18 cellular contexts compared by ENCODE assay signal in the genomic region with DNA sequence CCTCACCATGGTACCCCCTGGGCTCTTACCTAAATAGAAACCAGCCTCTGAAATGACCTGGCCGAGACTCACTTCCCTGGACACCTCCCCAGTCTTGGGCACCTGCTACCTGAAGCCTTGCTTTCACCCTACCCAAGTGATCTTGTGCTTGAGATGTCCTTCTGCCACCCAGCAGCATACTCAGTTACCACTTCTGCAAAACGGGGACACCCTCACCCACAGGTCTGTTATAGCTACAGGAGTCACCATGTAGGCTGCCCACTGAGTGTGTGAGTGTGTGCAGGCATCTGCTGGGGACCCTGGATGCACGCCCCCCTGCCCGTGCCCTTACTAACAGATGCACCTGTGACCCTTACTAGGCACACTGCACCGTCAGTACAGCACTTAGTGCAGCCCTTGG.
DNase-seq lines count a peak whose midpoint lies in the region; ATAC-seq and TF ChIP-seq lines count a peak whose summit lies in the region.
"Had no signal": no experiment of that assay in that cellular context is flagged by ENCODE, and none has a peak within 500 bp of the region (broad histone marks: within the 10 kb centered on the region; RNA-seq: fewer than 3 reads in every experiment).

No MANE protein-coding gene starts in this region.

- H3K9ac ChIP-seq in Karpas-422 (ENCODE audit: low read length): peak overlapping the region; percentile 95

- H2AFZ ChIP-seq in Karpas-422 (ENCODE audit: low read length): no peak overlapping the region
- H2AFZ ChIP-seq: PC-9 had no signal

- H3K36me3 Mint-ChIP-seq in dendritic cell treated with granulocyte-macrophage colony-stimulating factor and Interleukin-4, amounts not matched to agents 40 ng/mL and 50 ng/mL, for 4 days (ENCODE audit: low read depth): peaks cover 66% of the 10 kb centered on the region

- peak overlapping the region; percentile 93 for H3K4me2 ChIP-seq in Karpas-422 (ENCODE audit: low read depth, low read length, poor library complexity, severe bottlenecking)
- H3K4me2 ChIP-seq: PC-9 had no signal

- H3K36me3 ChIP-seq in Karpas-422 (ENCODE audit: insufficient read depth, low read length): no peaks in the 10 kb centered on the region
- peaks cover 11% of the 10 kb centered on the region for H3K36me3 ChIP-seq in neutrophil

- H3K4me1 ChIP-seq in Karpas-422 (ENCODE audit: low read length) (peaks cover 100% of the 10 kb centered on the region), neutrophil (ENCODE audit: control insufficient read depth in 1 of 2, insufficient read depth in 1 of 2, low read depth in 1 of 2, low read length in 1 of 2) (peaks cover 52 to 56% of the 10 kb centered on the region in 2 experiments)

- no peaks in the 10 kb centered on the region for H3K9me3 ChIP-seq in Karpas-422 (ENCODE audit: low read length)
- no peaks in the 10 kb centered on the region for H3K9me3 ChIP-seq in neutrophil

- H3K79me2 ChIP-seq in Karpas-422 (ENCODE audit: low read length): peaks cover 98% of the 10 kb centered on the region

- H3K4me3 Mint-ChIP-seq in dendritic cell treated with granulocyte-macrophage colony-stimulating factor and Interleukin-4, amounts not matched to agents 40 ng/mL and 50 ng/mL, for 4 days: peak overlapping the region; percentile 13
- H3K4me3 Mint-ChIP-seq: H9 had no signal

- peak overlapping the region; percentile 96 for H3K27ac ChIP-seq in Karpas-422 (ENCODE audit: low read length)
- peak overlapping the region; percentile 29 for H3K27ac ChIP-seq in neutrophil
- H3K27ac ChIP-seq: HL-60, PC-9 had no signal

- no peaks in the 10 kb centered on the region for H3K9me3 Mint-ChIP-seq in dendritic cell treated with granulocyte-macrophage colony-stimulating factor and Interleukin-4, amounts not matched to agents 40 ng/mL and 50 ng/mL, for 4 days
- H3K9me3 Mint-ChIP-seq: H9 had no signal

- H3K4me1 Mint-ChIP-seq in dendritic cell treated with granulocyte-macrophage colony-stimulating factor and Interleukin-4, amounts not matched to agents 40 ng/mL and 50 ng/mL, for 4 days (ENCODE audit: low read depth): peaks cover 87% of the 10 kb centered on the region

- intact Hi-C loops in dendritic cell treated with granulocyte-macrophage colony-stimulating factor and Interleukin-4, amounts not matched to agents 40 ng/mL and 50 ng/mL, for 4 days (cut with micrococcal nuclease): no loop called here

- TF ChIP-seq CTCF in neutrophil (IDR thresholded peaks at IDR 0.05): no peak

- no peaks in the 10 kb centered on the region for H3K27me3 Mint-ChIP-seq in dendritic cell treated with granulocyte-macrophage colony-stimulating factor and Interleukin-4, amounts not matched to agents 40 ng/mL and 50 ng/mL, for 4 days

- H3K27ac Mint-ChIP-seq in dendritic cell treated with granulocyte-macrophage colony-stimulating factor and Interleukin-4, amounts not matched to agents 40 ng/mL and 50 ng/mL, for 4 days: peak overlapping the region; percentile 87
- H3K27ac Mint-ChIP-seq: H9 had no signal

- ATAC-seq in HG03175 (IDR thresholded peaks at IDR 0.05; ENCODE audit: unreplicated experiment): no peak
- ATAC-seq: SK-N-SH treated with all-trans-retinoic acid at 6 μM for 48 hours had no signal

- DNase-seq in Karpas-422 (peak; percentile 65), HUDEP-2 (lab: John Stamatoyannopoulos, UW; ENCODE audit: unreplicated experiment in 76 of 76) (no peak), NCI-H146 (lab: John Stamatoyannopoulos, UW) (no peak), pons (ENCODE audit: low spot score) (no peak)
- DNase-seq: DMS79 treated with DMSO at 0.1 percent for 48 hours, H9, IMR-90, NCI-H1105 treated with DMSO at 0.1 percent for 48 hours, NCI-H187 treated with DMSO at 0.1 percent for 48 hours, NCI-H2227 treated with DMSO at 0.1 percent for 48 hours, NCI-H510A treated with DMSO at 0.1 percent for 48 hours, PC-9, SIG-M5 had no signal

- peaks cover 20% of the 10 kb centered on the region; the same call in 1 of the 2 replicates for H4K20me1 ChIP-seq in Karpas-422 (ENCODE audit: insufficient read depth, low read depth, low read length)

- H3K4me3 ChIP-seq in Karpas-422 (ENCODE audit: low read length): peak overlapping the region; percentile 0; the same call in 1 of the 2 replicates
- H3K4me3 ChIP-seq in neutrophil (ENCODE audit: low read depth in 1 of 2, low read length in 1 of 2): no peak overlapping the region
- H3K4me3 ChIP-seq: PC-9 had no signal

- no peaks in the 10 kb centered on the region for H3K9me2 ChIP-seq in Karpas-422 (replicated peaks; ENCODE audit: insufficient read depth, low read length)

- H3K27me3 ChIP-seq in Karpas-422 (ENCODE audit: low read length) (no peaks in the 10 kb centered on the region), neutrophil (no peaks in the 10 kb centered on the region)
